In genomic region chr19:12784871-12785430, GRCh38 we compare ENCODE assay signal across 1 cellular context.
TF ChIP-seq lines count a peak whose summit lies in the region.

No MANE protein-coding gene starts in this region.

TF ChIP-seq in HepG2, 621 proteins besides CTCF, POLR2A, EP300 and RAD21:
- TF ChIP-seq, protein P1, sequence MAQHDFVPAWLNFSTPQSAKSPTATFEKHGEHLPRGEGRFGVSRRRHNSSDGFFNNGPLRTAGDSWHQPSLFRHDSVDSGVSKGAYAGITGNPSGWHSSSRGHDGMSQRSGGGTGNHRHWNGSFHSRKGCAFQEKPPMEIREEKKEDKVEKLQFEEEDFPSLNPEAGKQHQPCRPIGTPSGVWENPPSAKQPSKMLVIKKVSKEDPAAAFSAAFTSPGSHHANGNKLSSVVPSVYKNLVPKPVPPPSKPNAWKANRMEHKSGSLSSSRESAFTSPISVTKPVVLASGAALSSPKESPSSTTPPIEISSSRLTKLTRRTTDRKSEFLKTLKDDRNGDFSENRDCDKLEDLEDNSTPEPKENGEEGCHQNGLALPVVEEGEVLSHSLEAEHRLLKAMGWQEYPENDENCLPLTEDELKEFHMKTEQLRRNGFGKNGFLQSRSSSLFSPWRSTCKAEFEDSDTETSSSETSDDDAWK (CRISPR knock-in tag; IDR thresholded peaks at IDR 0.05) = no peak
- TF ChIP-seq, protein P2, sequence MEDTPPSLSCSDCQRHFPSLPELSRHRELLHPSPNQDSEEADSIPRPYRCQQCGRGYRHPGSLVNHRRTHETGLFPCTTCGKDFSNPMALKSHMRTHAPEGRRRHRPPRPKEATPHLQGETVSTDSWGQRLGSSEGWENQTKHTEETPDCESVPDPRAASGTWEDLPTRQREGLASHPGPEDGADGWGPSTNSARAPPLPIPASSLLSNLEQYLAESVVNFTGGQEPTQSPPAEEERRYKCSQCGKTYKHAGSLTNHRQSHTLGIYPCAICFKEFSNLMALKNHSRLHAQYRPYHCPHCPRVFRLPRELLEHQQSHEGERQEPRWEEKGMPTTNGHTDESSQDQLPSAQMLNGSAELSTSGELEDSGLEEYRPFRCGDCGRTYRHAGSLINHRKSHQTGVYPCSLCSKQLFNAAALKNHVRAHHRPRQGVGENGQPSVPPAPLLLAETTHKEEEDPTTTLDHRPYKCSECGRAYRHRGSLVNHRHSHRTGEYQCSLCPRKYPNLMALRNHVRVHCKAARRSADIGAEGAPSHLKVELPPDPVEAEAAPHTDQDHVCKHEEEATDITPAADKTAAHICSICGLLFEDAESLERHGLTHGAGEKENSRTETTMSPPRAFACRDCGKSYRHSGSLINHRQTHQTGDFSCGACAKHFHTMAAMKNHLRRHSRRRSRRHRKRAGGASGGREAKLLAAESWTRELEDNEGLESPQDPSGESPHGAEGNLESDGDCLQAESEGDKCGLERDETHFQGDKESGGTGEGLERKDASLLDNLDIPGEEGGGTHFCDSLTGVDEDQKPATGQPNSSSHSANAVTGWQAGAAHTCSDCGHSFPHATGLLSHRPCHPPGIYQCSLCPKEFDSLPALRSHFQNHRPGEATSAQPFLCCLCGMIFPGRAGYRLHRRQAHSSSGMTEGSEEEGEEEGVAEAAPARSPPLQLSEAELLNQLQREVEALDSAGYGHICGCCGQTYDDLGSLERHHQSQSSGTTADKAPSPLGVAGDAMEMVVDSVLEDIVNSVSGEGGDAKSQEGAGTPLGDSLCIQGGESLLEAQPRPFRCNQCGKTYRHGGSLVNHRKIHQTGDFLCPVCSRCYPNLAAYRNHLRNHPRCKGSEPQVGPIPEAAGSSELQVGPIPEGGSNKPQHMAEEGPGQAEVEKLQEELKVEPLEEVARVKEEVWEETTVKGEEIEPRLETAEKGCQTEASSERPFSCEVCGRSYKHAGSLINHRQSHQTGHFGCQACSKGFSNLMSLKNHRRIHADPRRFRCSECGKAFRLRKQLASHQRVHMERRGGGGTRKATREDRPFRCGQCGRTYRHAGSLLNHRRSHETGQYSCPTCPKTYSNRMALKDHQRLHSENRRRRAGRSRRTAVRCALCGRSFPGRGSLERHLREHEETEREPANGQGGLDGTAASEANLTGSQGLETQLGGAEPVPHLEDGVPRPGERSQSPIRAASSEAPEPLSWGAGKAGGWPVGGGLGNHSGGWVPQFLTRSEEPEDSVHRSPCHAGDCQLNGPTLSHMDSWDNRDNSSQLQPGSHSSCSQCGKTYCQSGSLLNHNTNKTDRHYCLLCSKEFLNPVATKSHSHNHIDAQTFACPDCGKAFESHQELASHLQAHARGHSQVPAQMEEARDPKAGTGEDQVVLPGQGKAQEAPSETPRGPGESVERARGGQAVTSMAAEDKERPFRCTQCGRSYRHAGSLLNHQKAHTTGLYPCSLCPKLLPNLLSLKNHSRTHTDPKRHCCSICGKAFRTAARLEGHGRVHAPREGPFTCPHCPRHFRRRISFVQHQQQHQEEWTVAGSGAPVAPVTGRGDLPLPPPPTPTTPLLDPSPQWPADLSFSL (CRISPR knock-in tag; IDR thresholded peaks at IDR 0.05) = peak; percentile 59; the same call in 1 of the 2 replicates
